18 cellular contexts compared by ENCODE assay signal in the genomic region with DNA sequence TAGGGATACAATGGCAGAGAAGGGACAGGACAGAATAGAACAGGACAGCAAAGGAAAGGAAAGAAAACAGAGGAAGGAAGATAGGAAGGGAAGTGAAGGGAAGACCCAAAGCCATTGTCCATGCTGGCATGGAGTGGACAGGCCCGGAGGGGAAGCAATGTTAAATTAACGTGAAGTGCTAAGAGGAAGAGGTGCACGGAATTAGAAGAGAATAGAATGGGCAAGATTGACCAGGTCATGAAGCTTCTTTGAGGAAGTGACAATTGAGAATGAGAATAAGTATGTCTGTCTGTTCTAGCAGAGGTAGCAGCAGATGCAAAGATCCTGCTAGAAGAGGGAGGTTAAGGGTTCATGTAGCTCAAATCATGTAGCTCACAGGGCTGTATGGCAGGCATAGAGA.
A peak's percentile ranks its signal among the peaks of the same experiment; 100 is the strongest.
DNase-seq lines count a peak whose midpoint lies in the region; ATAC-seq and TF ChIP-seq lines count a peak whose summit lies in the region.
"Had no signal": no experiment of that assay in that cellular context is flagged by ENCODE, and none has a peak within 500 bp of the region (broad histone marks: within the 10 kb centered on the region; RNA-seq: fewer than 3 reads in every experiment).

No MANE protein-coding gene starts in this region.

- ATAC-seq in sciatic nerve, result no peak

- H3K9me3 ChIP-seq in spleen, result no peaks in the 10 kb centered on the region
- H3K9me3 ChIP-seq: BE2C, HAP-1 had no signal

- peaks cover 2% of the 10 kb centered on the region for H3K4me1 Mint-ChIP-seq in progenitor cell of endocrine pancreas (ENCODE audit: low read depth)

- H3K9me3 Mint-ChIP-seq in progenitor cell of endocrine pancreas (ENCODE audit: low read depth), result no peaks in the 10 kb centered on the region
- H3K9me3 Mint-ChIP-seq: CD4-positive, alpha-beta memory T cell had no signal

- no peak overlapping the region for H3K27ac ChIP-seq in spleen
- H3K27ac ChIP-seq: GM23248, HL-60 had no signal

- DNase-seq in Ammon's horn (ENCODE audit: low spot score), result peak; percentile 60
- peak; percentile 21 for DNase-seq in MV-4-11 (lab: John Stamatoyannopoulos, UW)
- DNase-seq in inferior parietal cortex (ENCODE audit: extremely low spot score), result peak; percentile 12
- DNase-seq in putamen (ENCODE audit: low spot score), result peak; percentile 17
- no peak for DNase-seq in NCI-H345 (lab: John Stamatoyannopoulos, UW)
- no peak for DNase-seq in progenitor cell of endocrine pancreas (ENCODE audit: low spot score, unreplicated experiment)
- no peak for DNase-seq in spleen
- no peak for DNase-seq in sciatic nerve (ENCODE audit: low spot score)
- DNase-seq: 8988T; BE2C; CD4-positive, alpha-beta memory T cell; DMS153; DMS79; GDM1; GM23248; IMR-90 had no signal

- no peak for TF ChIP-seq POLR2A in spleen (IDR thresholded peaks at IDR 0.05)

- H3K4me3 Mint-ChIP-seq in progenitor cell of endocrine pancreas (ENCODE audit: low read depth), result no peak overlapping the region
- H3K4me3 Mint-ChIP-seq: CD4-positive, alpha-beta memory T cell had no signal

- peaks cover 0 to 8% (median 0%) of the 10 kb centered on the region in 7 donors for H3K27me3 ChIP-seq in spleen (replicated peaks in 1 of 7)
- H3K27me3 ChIP-seq: BE2C had no signal

- no peak overlapping the region for H3K4me3 ChIP-seq in spleen
- H3K4me3 ChIP-seq: GM23248, HAP-1 had no signal

- no peak overlapping the region for H3K27ac Mint-ChIP-seq in progenitor cell of endocrine pancreas

- no peak for TF ChIP-seq CTCF in progenitor cell of endocrine pancreas (IDR thresholded peaks at IDR 0.05; ENCODE audit: unreplicated experiment)
- no peak for TF ChIP-seq CTCF in spleen (IDR thresholded peaks at IDR 0.05 in 8 of 11, conservative IDR thresholded peaks at IDR 0.05 in 3 of 11)

- WGBS in spleen, 5 donors, result 64 to 76% (median 71%) methylated on average over 3 of the region's 3 CpGs

- H3K36me3 ChIP-seq in spleen, result no peaks in the 10 kb centered on the region
- H3K36me3 ChIP-seq: BE2C, HAP-1 had no signal

- H3K27me3 Mint-ChIP-seq in progenitor cell of endocrine pancreas, result peaks cover 16% of the 10 kb centered on the region

- intact Hi-C loops in spleen (cut with DNase I; ENCODE audit: low total_unique reads) (no loop called here), sciatic nerve (cut with DNase I) (no loop called here)

- H3K4me1 ChIP-seq in spleen, result peaks cover 0 to 9% (median 2%) of the 10 kb centered on the region in 6 donors
- H3K4me1 ChIP-seq: BE2C had no signal

- H3K36me3 Mint-ChIP-seq in progenitor cell of endocrine pancreas (ENCODE audit: insufficient read depth), result no peaks in the 10 kb centered on the region
- H3K36me3 Mint-ChIP-seq: CD4-positive, alpha-beta memory T cell had no signal

Comparison
In these comparisons a context has a peak if more than half of its experiments do, and no peak if none do; other contexts are left out.
1. DNase-seq: peak in Ammon's horn (single experiment), MV-4-11 (single experiment), inferior parietal cortex (single experiment) and putamen (single experiment); none in NCI-H345 (single experiment), progenitor cell of endocrine pancreas (single experiment), spleen (single experiment) and sciatic nerve (single experiment).